ENCODE assay signal across 8 cellular contexts in the genomic region with DNA sequence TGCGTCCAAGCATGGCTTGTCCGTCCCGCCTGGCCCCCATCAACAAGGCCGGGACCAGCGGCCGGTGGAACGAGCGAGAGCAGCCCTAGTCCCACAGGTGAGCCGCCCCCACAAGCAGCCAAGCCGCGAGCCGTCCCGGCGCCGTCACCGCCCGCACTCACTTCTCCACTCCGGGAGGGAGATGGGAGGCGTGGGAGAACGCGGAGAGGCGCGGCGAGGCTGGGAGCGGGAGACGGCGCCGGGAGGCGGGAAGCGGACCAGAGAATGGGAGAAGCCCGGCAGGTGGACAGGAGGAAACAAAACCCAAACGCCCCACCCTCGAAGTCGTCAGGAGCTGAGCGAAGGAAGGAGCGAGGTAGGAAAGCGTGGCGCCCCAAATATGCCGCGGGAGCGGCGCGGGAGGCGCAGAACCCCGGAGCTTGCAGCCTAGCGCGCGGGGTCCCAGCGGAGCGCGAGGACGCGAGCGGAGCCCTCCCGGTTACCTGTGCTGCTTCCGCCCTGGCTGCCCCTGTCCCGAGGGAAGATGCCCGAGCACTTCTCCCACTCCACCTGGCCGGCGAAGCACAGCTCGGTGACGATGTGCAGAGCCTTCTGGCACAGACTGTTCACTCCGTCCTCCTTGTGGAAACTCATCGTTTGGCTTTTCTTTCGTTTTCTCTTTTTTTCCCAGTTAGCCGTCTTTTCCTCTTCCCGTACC. TPM values are rescaled to one million over a fixed set of nuclear protein-coding genes. Genes with fewer than 3 reads are reported as not detected.
DNase-seq lines count a peak whose midpoint lies in the region; FAIRE-seq and TF ChIP-seq lines count a peak whose summit lies in the region.

No MANE protein-coding gene starts in this region.

- H3K27ac Mint-ChIP-seq in activated naive CD4-positive, alpha-beta T cell treated with anti-CD3 and anti-CD28 coated beads, Interleukin-2, amount 50 U/mL, for 24 hours: no peak overlapping the region
- H3K27ac Mint-ChIP-seq in brain: peak overlapping the region in 2 of 5 experiments; percentile 64 to 79

- H3K27me3 ChIP-seq in keratinocyte (ENCODE audit: control insufficient read depth, extremely low read depth, insufficient read depth, low read length): peaks cover 32% of the 10 kb centered on the region
- H3K27me3 ChIP-seq in stomach: peaks cover 0 to 39% (median 27%) of the 10 kb centered on the region in 3 donors

- TF ChIP-seq CTCF in brain (conservative IDR thresholded peaks at IDR 0.05) (no peak), keratinocyte (optimal IDR thresholded peaks at IDR 0.05 in 1 of 3, IDR thresholded peaks at IDR 0.05 in 1 of 3, conservative IDR thresholded peaks at IDR 0.05 in 1 of 3; ENCODE audit: extremely low read depth in 1 of 3, insufficient read depth in 2 of 3, low read length in 3 of 3) (no peak), stomach (IDR thresholded peaks at IDR 0.05) (no peak), GM10266 (IDR thresholded peaks at IDR 0.05; ENCODE audit: control insufficient read depth, insufficient read depth, low read depth, missing control alignments) (no peak)

- H3K4me1 Mint-ChIP-seq in activated naive CD4-positive, alpha-beta T cell treated with anti-CD3 and anti-CD28 coated beads, Interleukin-2, amount 50 U/mL, for 24 hours: no peaks in the 10 kb centered on the region
- H3K4me1 Mint-ChIP-seq in brain: peaks cover 10% of the 10 kb centered on the region

- peak overlapping the region; percentile 87 for H3K4me2 ChIP-seq in keratinocyte (ENCODE audit: control insufficient read depth, extremely low read depth, insufficient read depth, low read depth, low read length)

- H3K36me3 ChIP-seq in keratinocyte (ENCODE audit: control insufficient read depth in 2 of 2, extremely low read depth in 1 of 2, insufficient read depth in 2 of 2, low read length in 2 of 2) (no peaks in the 10 kb centered on the region), stomach (no peaks in the 10 kb centered on the region)

- H3K9ac ChIP-seq in keratinocyte (ENCODE audit: control insufficient read depth, extremely low read depth, insufficient read depth, low read length): no peak overlapping the region

- H3K9me3 Mint-ChIP-seq in activated naive CD4-positive, alpha-beta T cell treated with anti-CD3 and anti-CD28 coated beads, Interleukin-2, amount 50 U/mL, for 24 hours: no peaks in the 10 kb centered on the region
- H3K9me3 Mint-ChIP-seq in brain: no peaks in the 10 kb centered on the region

- H3K4me3 Mint-ChIP-seq in activated naive CD4-positive, alpha-beta T cell treated with anti-CD3 and anti-CD28 coated beads, Interleukin-2, amount 50 U/mL, for 24 hours: peak overlapping the region; percentile 70
- H3K4me3 Mint-ChIP-seq in brain: peak overlapping the region; percentile 89 to 97 (median 94)

- intact Hi-C loops in stomach (cut with DNase I; ENCODE audit: low total_unique reads): no loop called here

- dilution Hi-C loops in keratinocyte (cut with MboI; ENCODE audit: extremely low pct_ligation_motif_present, low sequenced_read_pairs): no loop called here

- peak overlapping the region; percentile 34 to 78 (median 75) for H3K4me3 ChIP-seq in keratinocyte (ENCODE audit: control insufficient read depth in 2 of 3, extremely low read depth in 1 of 3, insufficient read depth in 2 of 3, low read depth in 1 of 3, low read length in 3 of 3)
- peak overlapping the region; percentile 48 to 74 (median 62) for H3K4me3 ChIP-seq in stomach

- 2 to 4% (median 3%) methylated on average over 38 to 67 of the region's 67 CpGs for WGBS in stomach, 5 donors

- no peak for TF ChIP-seq POLR2A in stomach (IDR thresholded peaks at IDR 0.05)

- TF ChIP-seq EP300 in stomach (IDR thresholded peaks at IDR 0.05): no peak

- H3K27ac ChIP-seq in keratinocyte (ENCODE audit: control insufficient read depth, insufficient read depth, low read length): no peak overlapping the region
- H3K27ac ChIP-seq in stomach: peak overlapping the region in 3 of 5 donors; percentile 4 to 59 (median 43)

- H3K79me2 ChIP-seq in keratinocyte (ENCODE audit: control insufficient read depth, insufficient read depth, low read length): no peaks in the 10 kb centered on the region

- no peaks in the 10 kb centered on the region for H3K9me1 ChIP-seq in keratinocyte (ENCODE audit: control insufficient read depth, extremely low read depth, insufficient read depth, low read length)

- H3K4me1 ChIP-seq in keratinocyte (ENCODE audit: control insufficient read depth, extremely low read depth, insufficient read depth, low read length): peaks cover 2% of the 10 kb centered on the region
- peaks cover 10 to 21% (median 19%) of the 10 kb centered on the region in 4 donors for H3K4me1 ChIP-seq in stomach

- FAIRE-seq in keratinocyte (lab: Jason Lieb, UNC): no peak
- FAIRE-seq in RCC 7860 (lab: Jason Lieb, UNC): no peak

- H4K20me1 ChIP-seq in keratinocyte (ENCODE audit: control insufficient read depth, extremely low read depth, insufficient read depth, low read length): no peaks in the 10 kb centered on the region

- H3K36me3 Mint-ChIP-seq in activated naive CD4-positive, alpha-beta T cell treated with anti-CD3 and anti-CD28 coated beads, Interleukin-2, amount 50 U/mL, for 24 hours: no peaks in the 10 kb centered on the region
- no peaks in the 10 kb centered on the region for H3K36me3 Mint-ChIP-seq in brain

- H3K9me3 ChIP-seq in keratinocyte (ENCODE audit: control insufficient read depth, low read depth, low read length): peaks cover 2% of the 10 kb centered on the region
- H3K9me3 ChIP-seq in stomach: peaks cover 0 to 7% (median 0%) of the 10 kb centered on the region in 4 donors

- H3K27me3 Mint-ChIP-seq in activated naive CD4-positive, alpha-beta T cell treated with anti-CD3 and anti-CD28 coated beads, Interleukin-2, amount 50 U/mL, for 24 hours: peaks cover 28% of the 10 kb centered on the region
- peaks cover 30% of the 10 kb centered on the region for H3K27me3 Mint-ChIP-seq in brain

- DNase-seq in activated naive CD4-positive, alpha-beta T cell (lab: John Stamatoyannopoulos, UW): no peak
- DNase-seq in keratinocyte (ENCODE audit: low read depth, low spot score): no peak
- DNase-seq in stomach: no peak
- no peak for DNase-seq in Kasumi-1 (lab: John Stamatoyannopoulos, UW)
- DNase-seq in GM10266 (ENCODE audit: extremely low spot score): no peak
- no peak for DNase-seq in RCC 7860 (ENCODE audit: low spot score)

- H2AFZ ChIP-seq in keratinocyte (ENCODE audit: control insufficient read depth, low read length): peak overlapping the region; percentile 57

RNA-seq across cellular contexts. Expression of gene SYT10, which starts 0.6 kb away (rescaled TPM):
- polyA plus RNA-seq in brain (ENCODE audit: insufficient read depth, low read depth, low replicate concordance) (0.36 TPM), keratinocyte (0.03 TPM in 1 of 3 replicates, not detected in the others), stomach (under 1 TPM; 0.03 to 0.46 (median 0.19) TPM)
- polyA plus RNA-seq in keratinocyte (2011; ENCODE audit: low read depth): not detected
- polyA plus RNA-seq in keratinocyte (2011; cell fraction: cytosol; rRNA removed): not detected in 2 replicates
- not detected in 2 replicates for polyA plus RNA-seq in keratinocyte (2011; cell fraction: nucleus; rRNA removed)
- not detected in 2 replicates for polyA plus RNA-seq in keratinocyte (2012; ENCODE audit: low replicate concordance)
- polyA minus RNA-seq in keratinocyte: not detected in 3 replicates
- polyA minus RNA-seq in keratinocyte (2011; cell fraction: cytosol; rRNA and poly(A)+ RNA removed): not detected
- not detected in 2 replicates for polyA minus RNA-seq in keratinocyte (2011; cell fraction: nucleus; rRNA and poly(A)+ RNA removed)
- total RNA-seq in stomach: 1 to 10 TPM in 1 of 5 donors, under 1 TPM in 1, not detected in 3; 0.14 to 2.8 TPM
